Comparison of ENCODE assay signal across 8 cellular contexts in the genomic region with DNA sequence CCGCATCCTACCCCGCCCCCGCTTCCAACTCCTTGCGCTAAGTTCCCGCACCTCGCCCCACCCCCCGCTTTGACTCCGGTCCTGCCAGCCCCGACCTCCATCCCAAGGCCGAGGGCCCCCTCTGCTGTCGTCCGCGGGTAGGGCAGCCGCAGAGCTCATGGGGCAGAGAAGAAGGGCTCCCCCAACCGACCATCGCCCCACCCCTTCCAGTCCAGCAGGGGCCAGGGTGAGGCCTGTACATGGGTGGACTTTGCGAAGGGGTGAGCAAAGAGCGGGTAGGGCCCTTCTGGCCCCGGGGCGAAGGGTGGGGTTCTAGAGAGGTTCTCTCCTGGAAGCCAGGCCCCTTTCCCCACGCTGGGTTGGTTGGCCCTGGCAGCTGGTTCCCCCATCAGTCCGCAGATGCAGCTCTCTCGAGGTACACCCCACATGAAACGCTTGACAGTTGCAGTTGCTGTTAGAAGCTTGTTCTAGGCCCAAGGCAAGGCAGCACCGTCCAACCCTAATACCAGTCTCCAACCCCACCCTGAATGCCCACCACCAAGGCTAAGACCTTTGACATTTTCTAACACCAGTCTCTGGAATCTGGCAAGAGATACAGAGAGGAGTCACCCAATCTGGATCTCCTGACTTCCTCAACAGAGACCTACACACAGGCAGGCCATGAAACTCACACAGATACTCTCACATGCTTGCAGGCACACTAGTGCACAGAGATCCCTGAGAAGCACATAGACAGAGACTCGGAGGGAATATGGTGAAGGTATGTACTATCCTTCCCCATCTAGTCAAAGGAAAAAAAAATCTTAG. TPM values are rescaled to one million over a fixed set of nuclear protein-coding genes. Genes with fewer than 3 reads are reported as not detected.
DNase-seq lines count a peak whose midpoint lies in the region; ATAC-seq and TF ChIP-seq lines count a peak whose summit lies in the region.

No MANE protein-coding gene starts in this region.

- no peaks in the 10 kb centered on the region for H3K9me3 ChIP-seq in left lung

- no peaks in the 10 kb centered on the region for H3K9me3 Mint-ChIP-seq in activated CD4-positive, alpha-beta T cell treated with anti-CD3 and anti-CD28 coated beads, Interleukin-2, amount 10 ng/mL, durations not matched to agents 7 days and 5 days

- peaks cover 13% of the 10 kb centered on the region for H3K4me1 Mint-ChIP-seq in activated CD4-positive, alpha-beta T cell treated with anti-CD3 and anti-CD28 coated beads, Interleukin-2, amount 10 ng/mL, durations not matched to agents 7 days and 5 days

- CTCF ChIA-PET in activated CD4-positive, alpha-beta T cell treated with anti-CD3 and anti-CD28 coated beads, Interleukin-2, amount 10 ng/mL, durations not matched to agents 7 days and 5 days (lab: Charles Lee): interaction anchor here (0.6 to 5.6 kb wide), 40 partner anchors 9 to 267 kb away, joined by 3 to 44 read pairs (median 5); partner anchors contain the start of genes ADGRB2, PEF1 and SPOCD1

- H3K36me3 ChIP-seq in left lung: no peaks in the 10 kb centered on the region

- peak; percentile 65 for DNase-seq in NCI-H510A (lab: John Stamatoyannopoulos, UW)
- DNase-seq in activated CD4-positive, alpha-beta T cell treated with anti-CD3 and anti-CD28 coated beads, Interleukin-2, amount 10 ng/mL, durations not matched to agents 7 days and 5 days: peak; percentile 96
- peak; percentile 96 for DNase-seq in coronary artery (ENCODE audit: low spot score)
- peak; percentile 93 to 99 for DNase-seq in left lung
- DNase-seq in stimulated activated CD4-positive, alpha-beta T cell treated with anti-CD3 and anti-CD28 coated beads, Interleukin-1b, Interleukin-23, amount 100 ng/mL, for 48 hours: peak; percentile 95

- peak; percentile 54 for ATAC-seq in GM18502 (IDR thresholded peaks at IDR 0.05; ENCODE audit: poor library complexity, unreplicated experiment)
- ATAC-seq in HG03354 (IDR thresholded peaks at IDR 0.05; ENCODE audit: poor library complexity, severe bottlenecking, unreplicated experiment): peak; percentile 57
- peak; percentile 97 for ATAC-seq in left lung
- ATAC-seq in HG02870 (IDR thresholded peaks at IDR 0.05; ENCODE audit: unreplicated experiment): no peak

- H3K27ac ChIP-seq in coronary artery: peak overlapping the region; percentile 66 to 82
- peak overlapping the region in 1 of 2 donors; percentile 92 for H3K27ac ChIP-seq in left lung

- peaks cover 0 to 12% of the 10 kb centered on the region in 2 donors for H3K27me3 ChIP-seq in left lung

- POLR2A ChIA-PET in activated CD4-positive, alpha-beta T cell treated with anti-CD3 and anti-CD28 coated beads, Interleukin-2, amount 10 ng/mL, durations not matched to agents 7 days and 5 days (lab: Charles Lee): no interaction called here

- peaks cover 0 to 18% of the 10 kb centered on the region in 2 donors for H3K4me1 ChIP-seq in left lung

- no peaks in the 10 kb centered on the region for H3K27me3 Mint-ChIP-seq in activated CD4-positive, alpha-beta T cell treated with anti-CD3 and anti-CD28 coated beads, Interleukin-2, amount 10 ng/mL, durations not matched to agents 7 days and 5 days

- TF ChIP-seq CTCF in coronary artery (IDR thresholded peaks at IDR 0.05): peak; percentile 87
- peak; percentile 84 to 90 for TF ChIP-seq CTCF in left lung (IDR thresholded peaks at IDR 0.05)

- no peak overlapping the region for H3K27ac Mint-ChIP-seq in activated CD4-positive, alpha-beta T cell treated with anti-CD3 and anti-CD28 coated beads, Interleukin-2, amount 10 ng/mL, durations not matched to agents 7 days and 5 days

- no peaks in the 10 kb centered on the region for H3K36me3 Mint-ChIP-seq in activated CD4-positive, alpha-beta T cell treated with anti-CD3 and anti-CD28 coated beads, Interleukin-2, amount 10 ng/mL, durations not matched to agents 7 days and 5 days (ENCODE audit: low read depth)

- intact Hi-C loops in left lung (cut with DNase I): loop anchor here (5.0 to 10.0 kb wide), 4 partner anchors 125 to 215 kb away; partner anchors contain the start of gene TINAGL1 (in 1 of the 2)

- H3K4me3 ChIP-seq in coronary artery (peak overlapping the region; percentile 82), left lung (peak overlapping the region; percentile 62 to 66)

- peak overlapping the region; percentile 80 for H3K4me3 Mint-ChIP-seq in activated CD4-positive, alpha-beta T cell treated with anti-CD3 and anti-CD28 coated beads, Interleukin-2, amount 10 ng/mL, durations not matched to agents 7 days and 5 days

RNA-seq across cellular contexts. Expression of gene ADGRB2, which starts 25.3 kb away (rescaled TPM):
- under 1 TPM; 0.27 to 0.31 TPM for total RNA-seq in activated CD4-positive, alpha-beta T cell treated with anti-CD3 and anti-CD28 coated beads, Interleukin-2, amount 10 ng/mL, durations not matched to agents 7 days and 5 days
- total RNA-seq in left lung: 1 to 10 TPM; 1.8 to 6.4 TPM

RNA-seq across cellular contexts. Expression of gene SPOCD1, which starts 26.4 kb away (rescaled TPM):
- total RNA-seq in activated CD4-positive, alpha-beta T cell treated with anti-CD3 and anti-CD28 coated beads, Interleukin-2, amount 10 ng/mL, durations not matched to agents 7 days and 5 days: under 1 TPM; 0.08 to 0.25 TPM
- 10 to 100 TPM in 1 of 2 donors, 1 to 10 TPM in 1; 7.8 to 10.9 TPM for total RNA-seq in left lung

Comparison
In these comparisons a context has a peak if more than half of its experiments do, and no peak if none do; other contexts are left out.
1. RNA of gene SPOCD1, which starts 26.4 kb away (total RNA-seq): 7.8 to 10.9 TPM in left lung; 0.08 to 0.25 TPM in activated CD4-positive, alpha-beta T cell treated with anti-CD3 and anti-CD28 coated beads, Interleukin-2, amount 10 ng/mL, durations not matched to agents 7 days and 5 days; every median in the first group is over 4 times any median in the second.
2. Peak in every context shown above with its lines, with median percentiles within 50 percentile points of each other: DNase-seq.